10 cellular contexts compared by ENCODE assay signal in genomic region chr9:86585422-86586143, GRCh38.
A peak's percentile ranks its signal among the peaks of the same experiment; 100 is the strongest.
DNase-seq lines count a peak whose midpoint lies in the region; ATAC-seq and TF ChIP-seq lines count a peak whose summit lies in the region.
"Had no signal": no experiment of that assay in that cellular context is flagged by ENCODE, and none has a peak within 500 bp of the region (broad histone marks: within the 10 kb centered on the region; RNA-seq: fewer than 3 reads in every experiment).

No MANE protein-coding gene starts in this region.

- H2AFZ ChIP-seq in IMR-90 (replicated peaks; ENCODE audit: low read length, poor library complexity) (no peak overlapping the region), osteoblast (ENCODE audit: low read length) (peak overlapping the region; percentile 41)

- peak overlapping the region; percentile 99 for H4K5ac ChIP-seq in IMR-90 (ENCODE audit: low read depth, low read length)

- H3K9me3 ChIP-seq in IMR-90 (ENCODE audit: control insufficient read depth, insufficient read depth, low read length) (no peaks in the 10 kb centered on the region), osteoblast (ENCODE audit: low read depth, low read length) (no peaks in the 10 kb centered on the region)

- H2BK20ac ChIP-seq in IMR-90 (ENCODE audit: low read depth, low read length): peak overlapping the region; percentile 64

- H2AK5ac ChIP-seq in IMR-90 (ENCODE audit: low read depth, low read length): no peak overlapping the region

- H3K9ac ChIP-seq in IMR-90 (ENCODE audit: low read depth, low read length): peak overlapping the region; percentile 89

- no peak for TF ChIP-seq CTCF in IMR-90 (conservative IDR thresholded peaks at IDR 0.05; ENCODE audit: low read depth, low read length)
- TF ChIP-seq CTCF in fibroblast of pulmonary artery (IDR thresholded peaks at IDR 0.05; ENCODE audit: low read length, missing control alignments): no peak
- no peak for TF ChIP-seq CTCF in osteoblast (IDR thresholded peaks at IDR 0.05; ENCODE audit: extremely low read depth, low read depth, low read length)

- WGBS in IMR-90 (ENCODE audit: extremely low coverage in 2 of 2, insufficient read length in 1 of 2), 2 experiments: no CpG with 5 or more reads among the region's 7 CpGs

- H3K18ac ChIP-seq in IMR-90 (ENCODE audit: low read depth, low read length): peak overlapping the region; percentile 92

- H2BK120ac ChIP-seq in IMR-90 (ENCODE audit: low read depth, low read length): peak overlapping the region; percentile 78

- ATAC-seq in IMR-90 (ENCODE audit: low read depth) (peak; percentile 89), GM18868 (IDR thresholded peaks at IDR 0.05; ENCODE audit: unreplicated experiment) (no peak), GM18520 (IDR thresholded peaks at IDR 0.05; ENCODE audit: unreplicated experiment) (no peak)

- no peaks in the 10 kb centered on the region for H3K9me1 ChIP-seq in IMR-90 (ENCODE audit: insufficient read depth, low read length)

- peak overlapping the region; percentile 72; the same call in 1 of the 2 replicates for H3K14ac ChIP-seq in IMR-90 (replicated peaks; ENCODE audit: low read depth, low read length)

- peak overlapping the region; percentile 45; the same call in 1 of the 2 replicates for H4K91ac ChIP-seq in IMR-90 (ENCODE audit: insufficient read depth, low read depth, low read length)

- dilution Hi-C loops in IMR-90 (cut with HindIII; ENCODE audit: low sequenced_read_pairs, unreplicated experiment): no loop called here

- peak overlapping the region; percentile 81; the same call in 1 of the 2 replicates for H3K56ac ChIP-seq in IMR-90 (ENCODE audit: extremely low read depth, insufficient read depth, low read length)

- TF ChIP-seq RAD21 in IMR-90 (IDR thresholded peaks at IDR 0.05; ENCODE audit: low read length): no peak

- no peaks in the 10 kb centered on the region for H3K79me2 ChIP-seq in osteoblast (ENCODE audit: insufficient read depth, low read length)

- H2AK9ac ChIP-seq in IMR-90 (replicated peaks; ENCODE audit: low read depth, low read length, poor library complexity): no peak overlapping the region

- peak overlapping the region; percentile 100 for H3K4me2 ChIP-seq in IMR-90 (ENCODE audit: low read depth, low read length)
- H3K4me2 ChIP-seq in osteoblast (ENCODE audit: insufficient read depth, low read length): peak overlapping the region; percentile 64

- no peaks in the 10 kb centered on the region for H3K36me3 ChIP-seq in IMR-90 (ENCODE audit: control insufficient read depth, insufficient read depth, low read length)
- H3K36me3 ChIP-seq in osteoblast (ENCODE audit: insufficient read depth, low read length): no peaks in the 10 kb centered on the region

- peak overlapping the region; percentile 60; the same call in 1 of the 2 replicates for H3K23ac ChIP-seq in IMR-90 (ENCODE audit: low read depth, low read length)

- H2BK15ac ChIP-seq in IMR-90 (ENCODE audit: low read depth, low read length): peak overlapping the region; percentile 68; the same call in 2 of the 3 replicates

- POLR2A ChIA-PET in IMR-90 (lab: Charles Lee; ENCODE audit: unreplicated experiment): interaction anchor here (0.6 to 1.5 kb wide), 3 partner anchors 13 to 303 kb away, joined by 3 read pairs; partner anchors contain the start of gene ISCA1

- no peaks in the 10 kb centered on the region for H3K79me1 ChIP-seq in IMR-90 (ENCODE audit: low read depth in 1 of 2, low read length in 2 of 2)

- peak overlapping the region; percentile 51 for H3K4ac ChIP-seq in IMR-90 (ENCODE audit: low read depth, low read length)

- CTCF ChIA-PET in IMR-90 (lab: Yijun Ruan, JAX): interaction anchor here (0.6 kb wide), 1 partner anchor 353 kb away, joined by 3 read pairs; no protein-coding TSS in a partner anchor

- H2BK5ac ChIP-seq in IMR-90 (ENCODE audit: low read depth, low read length, poor library complexity, severe bottlenecking): peak overlapping the region; percentile 81

- DNase-seq in A172 (ENCODE audit: low spot score): peak; percentile 37
- DNase-seq in IMR-90: peak; percentile 26
- peak; percentile 18 for DNase-seq in fibroblast of pulmonary artery (ENCODE audit: low read depth)
- no peak for DNase-seq in osteoblast (ENCODE audit: insufficient read length, low spot score, missing footprints)
- no peak for DNase-seq in mesenteric fat pad (ENCODE audit: low spot score)
- no peak for DNase-seq in HuH-7 (ENCODE audit: low spot score)
- DNase-seq: CD4-positive, alpha-beta memory T cell; NCI-H524 treated with DMSO at 0.1 percent for 48 hours had no signal

- intact Hi-C loops in IMR-90 (cut with micrococcal nuclease): no loop called here

- H3K4me1 ChIP-seq in IMR-90 (ENCODE audit: control insufficient read depth, insufficient read depth, low read length): peaks cover 2% of the 10 kb centered on the region; the same call in 1 of the 2 replicates
- H3K4me1 ChIP-seq in osteoblast (ENCODE audit: insufficient read depth, low read length): no peaks in the 10 kb centered on the region

- H3K27me3 ChIP-seq in IMR-90 (ENCODE audit: control insufficient read depth, insufficient read depth, low read length): no peaks in the 10 kb centered on the region
- H3K27me3 ChIP-seq in osteoblast (ENCODE audit: insufficient read depth, low read length): no peaks in the 10 kb centered on the region

- in situ Hi-C loops in IMR-90 (cut with MboI; ENCODE audit: low sequenced_read_pairs): no loop called here

- no peaks in the 10 kb centered on the region for H4K20me1 ChIP-seq in IMR-90 (ENCODE audit: insufficient read depth, low read length)
- H4K20me1 ChIP-seq in osteoblast (ENCODE audit: insufficient read depth, low read length): no peaks in the 10 kb centered on the region

- no peak for TF ChIP-seq POLR2A in IMR-90 (IDR thresholded peaks at IDR 0.05; ENCODE audit: low read depth, low read length)

- peak overlapping the region; percentile 94; the same call in 1 of the 2 replicates for H3K27ac ChIP-seq in IMR-90 (ENCODE audit: insufficient read depth, low read length)
- H3K27ac ChIP-seq in osteoblast (ENCODE audit: low read depth, low read length): no peak overlapping the region

- peak overlapping the region in 1 of 2 experiments; percentile 78; a peak in 2 of 4 replicates for H4K8ac ChIP-seq in IMR-90 (ENCODE audit: low read depth in 2 of 2, low read length in 2 of 2)

- H3K4me3 ChIP-seq in IMR-90 (ENCODE audit: insufficient read depth, low read depth, low read length): peak overlapping the region; percentile 43
- peak overlapping the region; percentile 37 for H3K4me3 ChIP-seq in fibroblast of pulmonary artery (replicated peaks; ENCODE audit: low read depth, low read length)
- H3K4me3 ChIP-seq in osteoblast (ENCODE audit: insufficient read depth, low read length): peak overlapping the region; percentile 53

- no TSS peak for BruUV-seq in IMR-90 (replicated peaks; lab: Mats Ljungman, UMichigan)

TF ChIP-seq in IMR-90, 13 proteins besides CTCF, POLR2A, EP300 and RAD21:
- TF ChIP-seq FOS (IDR thresholded peaks at IDR 0.05; ENCODE audit: low read depth, low read length) (no peak), MAZ (IDR thresholded peaks at IDR 0.05; ENCODE audit: borderline replicate concordance, low read depth, low read length) (no peak), CHD1 (IDR thresholded peaks at IDR 0.05; ENCODE audit: low read depth, low read length) (no peak), MAFK (IDR thresholded peaks at IDR 0.05; ENCODE audit: low read depth, low read length) (no peak), MXI1 (IDR thresholded peaks at IDR 0.05; ENCODE audit: borderline replicate concordance, low read depth, low read length) (no peak), BHLHE40 (IDR thresholded peaks at IDR 0.05; ENCODE audit: low read depth, low read length) (no peak), SMC3 (IDR thresholded peaks at IDR 0.05; ENCODE audit: low read depth, low read length) (no peak)
- TF ChIP-seq, protein P1, sequence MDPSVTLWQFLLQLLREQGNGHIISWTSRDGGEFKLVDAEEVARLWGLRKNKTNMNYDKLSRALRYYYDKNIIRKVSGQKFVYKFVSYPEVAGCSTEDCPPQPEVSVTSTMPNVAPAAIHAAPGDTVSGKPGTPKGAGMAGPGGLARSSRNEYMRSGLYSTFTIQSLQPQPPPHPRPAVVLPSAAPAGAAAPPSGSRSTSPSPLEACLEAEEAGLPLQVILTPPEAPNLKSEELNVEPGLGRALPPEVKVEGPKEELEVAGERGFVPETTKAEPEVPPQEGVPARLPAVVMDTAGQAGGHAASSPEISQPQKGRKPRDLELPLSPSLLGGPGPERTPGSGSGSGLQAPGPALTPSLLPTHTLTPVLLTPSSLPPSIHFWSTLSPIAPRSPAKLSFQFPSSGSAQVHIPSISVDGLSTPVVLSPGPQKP (IDR thresholded peaks at IDR 0.05; ENCODE audit: borderline replicate concordance, low read depth, low read length): no peak

Comparison
In these comparisons a context has a peak if more than half of its experiments do, and no peak if none do; other contexts are left out.
1. DNase-seq: peak in A172 (single experiment), IMR-90 (single experiment) and fibroblast of pulmonary artery (single experiment); none in osteoblast (single experiment), mesenteric fat pad (single experiment) and HuH-7 (single experiment).
2. Peak in every context shown above with its lines, with median percentiles within 50 percentile points of each other: H3K4me3 ChIP-seq.